ENCODE assay signal across 2 cellular contexts in the genomic region with DNA sequence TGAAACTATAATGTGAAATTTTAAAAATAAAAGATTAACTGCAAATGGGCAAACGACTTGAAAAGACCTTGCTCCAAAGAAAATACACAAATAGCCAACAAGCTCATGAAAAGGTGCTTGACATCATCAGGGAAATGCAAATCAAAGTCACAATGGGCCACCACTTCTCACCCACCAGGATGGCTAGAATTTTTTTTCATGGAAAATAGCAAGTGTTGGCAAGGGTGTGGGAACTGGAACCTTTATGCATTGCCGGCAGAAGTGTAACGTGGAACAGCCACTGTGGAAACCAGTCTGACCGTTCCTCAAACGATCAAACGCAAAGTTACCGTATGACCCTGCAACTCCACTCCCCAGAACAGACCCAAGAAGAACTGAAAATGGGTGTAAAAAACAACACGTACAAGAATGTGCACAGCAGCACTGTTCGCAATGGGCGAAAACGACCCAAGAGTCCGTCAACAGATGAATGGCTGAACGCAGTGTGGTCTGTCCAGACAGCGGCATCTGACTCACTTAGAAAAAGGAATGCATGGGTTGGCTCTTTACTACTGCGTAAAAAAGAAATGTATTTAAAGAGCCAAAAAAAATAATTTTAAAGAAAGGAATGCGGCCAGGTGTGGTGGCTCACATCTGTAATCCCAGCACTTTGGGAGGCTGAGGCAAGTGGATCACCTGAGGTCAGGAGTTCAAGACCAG.
TF ChIP-seq lines count a peak whose summit lies in the region.

No MANE protein-coding gene starts in this region.

TF ChIP-seq in WTC11, 78 proteins besides CTCF, POLR2A, EP300 and RAD21 (continues in another document):
- TF ChIP-seq ZNF121 (CRISPR knock-in tag; IDR thresholded peaks at IDR 0.05) (no peak), ESRRA (CRISPR knock-in tag; IDR thresholded peaks at IDR 0.05; ENCODE audit: borderline replicate concordance) (no peak), MXD4 (CRISPR knock-in tag; IDR thresholded peaks at IDR 0.05; ENCODE audit: borderline replicate concordance) (no peak), HMGA2 (CRISPR knock-in tag; IDR thresholded peaks at IDR 0.05) (no peak), ZNF232 (CRISPR knock-in tag; IDR thresholded peaks at IDR 0.05) (no peak), FOXJ3 (CRISPR knock-in tag; IDR thresholded peaks at IDR 0.05; ENCODE audit: borderline replicate concordance) (no peak), JUN (CRISPR knock-in tag; IDR thresholded peaks at IDR 0.05) (no peak), ELF4 (CRISPR knock-in tag; IDR thresholded peaks at IDR 0.05; ENCODE audit: low read depth) (no peak), NR2C2 (CRISPR knock-in tag; IDR thresholded peaks at IDR 0.05) (no peak)
- TF ChIP-seq, protein P1, sequence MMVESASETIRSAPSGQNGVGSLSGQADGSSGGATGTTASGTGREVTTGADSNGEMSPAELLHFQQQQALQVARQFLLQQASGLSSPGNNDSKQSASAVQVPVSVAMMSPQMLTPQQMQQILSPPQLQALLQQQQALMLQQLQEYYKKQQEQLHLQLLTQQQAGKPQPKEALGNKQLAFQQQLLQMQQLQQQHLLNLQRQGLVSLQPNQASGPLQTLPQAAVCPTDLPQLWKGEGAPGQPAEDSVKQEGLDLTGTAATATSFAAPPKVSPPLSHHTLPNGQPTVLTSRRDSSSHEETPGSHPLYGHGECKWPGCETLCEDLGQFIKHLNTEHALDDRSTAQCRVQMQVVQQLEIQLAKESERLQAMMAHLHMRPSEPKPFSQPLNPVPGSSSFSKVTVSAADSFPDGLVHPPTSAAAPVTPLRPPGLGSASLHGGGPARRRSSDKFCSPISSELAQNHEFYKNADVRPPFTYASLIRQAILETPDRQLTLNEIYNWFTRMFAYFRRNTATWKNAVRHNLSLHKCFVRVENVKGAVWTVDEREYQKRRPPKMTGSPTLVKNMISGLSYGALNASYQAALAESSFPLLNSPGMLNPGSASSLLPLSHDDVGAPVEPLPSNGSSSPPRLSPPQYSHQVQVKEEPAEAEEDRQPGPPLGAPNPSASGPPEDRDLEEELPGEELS (CRISPR knock-in tag; IDR thresholded peaks at IDR 0.05) = no peak
- TF ChIP-seq, protein P2, sequence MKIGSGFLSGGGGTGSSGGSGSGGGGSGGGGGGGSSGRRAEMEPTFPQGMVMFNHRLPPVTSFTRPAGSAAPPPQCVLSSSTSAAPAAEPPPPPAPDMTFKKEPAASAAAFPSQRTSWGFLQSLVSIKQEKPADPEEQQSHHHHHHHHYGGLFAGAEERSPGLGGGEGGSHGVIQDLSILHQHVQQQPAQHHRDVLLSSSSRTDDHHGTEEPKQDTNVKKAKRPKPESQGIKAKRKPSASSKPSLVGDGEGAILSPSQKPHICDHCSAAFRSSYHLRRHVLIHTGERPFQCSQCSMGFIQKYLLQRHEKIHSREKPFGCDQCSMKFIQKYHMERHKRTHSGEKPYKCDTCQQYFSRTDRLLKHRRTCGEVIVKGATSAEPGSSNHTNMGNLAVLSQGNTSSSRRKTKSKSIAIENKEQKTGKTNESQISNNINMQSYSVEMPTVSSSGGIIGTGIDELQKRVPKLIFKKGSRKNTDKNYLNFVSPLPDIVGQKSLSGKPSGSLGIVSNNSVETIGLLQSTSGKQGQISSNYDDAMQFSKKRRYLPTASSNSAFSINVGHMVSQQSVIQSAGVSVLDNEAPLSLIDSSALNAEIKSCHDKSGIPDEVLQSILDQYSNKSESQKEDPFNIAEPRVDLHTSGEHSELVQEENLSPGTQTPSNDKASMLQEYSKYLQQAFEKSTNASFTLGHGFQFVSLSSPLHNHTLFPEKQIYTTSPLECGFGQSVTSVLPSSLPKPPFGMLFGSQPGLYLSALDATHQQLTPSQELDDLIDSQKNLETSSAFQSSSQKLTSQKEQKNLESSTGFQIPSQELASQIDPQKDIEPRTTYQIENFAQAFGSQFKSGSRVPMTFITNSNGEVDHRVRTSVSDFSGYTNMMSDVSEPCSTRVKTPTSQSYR (CRISPR knock-in tag; IDR thresholded peaks at IDR 0.05) = no peak
- TF ChIP-seq, protein P3, sequence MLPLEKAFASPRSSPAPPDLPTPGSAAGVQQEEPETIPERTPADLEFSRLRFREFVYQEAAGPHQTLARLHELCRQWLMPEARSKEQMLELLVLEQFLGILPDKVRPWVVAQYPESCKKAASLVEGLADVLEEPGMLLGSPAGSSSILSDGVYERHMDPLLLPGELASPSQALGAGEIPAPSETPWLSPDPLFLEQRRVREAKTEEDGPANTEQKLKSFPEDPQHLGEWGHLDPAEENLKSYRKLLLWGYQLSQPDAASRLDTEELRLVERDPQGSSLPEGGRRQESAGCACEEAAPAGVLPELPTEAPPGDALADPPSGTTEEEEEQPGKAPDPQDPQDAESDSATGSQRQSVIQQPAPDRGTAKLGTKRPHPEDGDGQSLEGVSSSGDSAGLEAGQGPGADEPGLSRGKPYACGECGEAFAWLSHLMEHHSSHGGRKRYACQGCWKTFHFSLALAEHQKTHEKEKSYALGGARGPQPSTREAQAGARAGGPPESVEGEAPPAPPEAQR (CRISPR knock-in tag; IDR thresholded peaks at IDR 0.05) = no peak
- TF ChIP-seq, protein P4, sequence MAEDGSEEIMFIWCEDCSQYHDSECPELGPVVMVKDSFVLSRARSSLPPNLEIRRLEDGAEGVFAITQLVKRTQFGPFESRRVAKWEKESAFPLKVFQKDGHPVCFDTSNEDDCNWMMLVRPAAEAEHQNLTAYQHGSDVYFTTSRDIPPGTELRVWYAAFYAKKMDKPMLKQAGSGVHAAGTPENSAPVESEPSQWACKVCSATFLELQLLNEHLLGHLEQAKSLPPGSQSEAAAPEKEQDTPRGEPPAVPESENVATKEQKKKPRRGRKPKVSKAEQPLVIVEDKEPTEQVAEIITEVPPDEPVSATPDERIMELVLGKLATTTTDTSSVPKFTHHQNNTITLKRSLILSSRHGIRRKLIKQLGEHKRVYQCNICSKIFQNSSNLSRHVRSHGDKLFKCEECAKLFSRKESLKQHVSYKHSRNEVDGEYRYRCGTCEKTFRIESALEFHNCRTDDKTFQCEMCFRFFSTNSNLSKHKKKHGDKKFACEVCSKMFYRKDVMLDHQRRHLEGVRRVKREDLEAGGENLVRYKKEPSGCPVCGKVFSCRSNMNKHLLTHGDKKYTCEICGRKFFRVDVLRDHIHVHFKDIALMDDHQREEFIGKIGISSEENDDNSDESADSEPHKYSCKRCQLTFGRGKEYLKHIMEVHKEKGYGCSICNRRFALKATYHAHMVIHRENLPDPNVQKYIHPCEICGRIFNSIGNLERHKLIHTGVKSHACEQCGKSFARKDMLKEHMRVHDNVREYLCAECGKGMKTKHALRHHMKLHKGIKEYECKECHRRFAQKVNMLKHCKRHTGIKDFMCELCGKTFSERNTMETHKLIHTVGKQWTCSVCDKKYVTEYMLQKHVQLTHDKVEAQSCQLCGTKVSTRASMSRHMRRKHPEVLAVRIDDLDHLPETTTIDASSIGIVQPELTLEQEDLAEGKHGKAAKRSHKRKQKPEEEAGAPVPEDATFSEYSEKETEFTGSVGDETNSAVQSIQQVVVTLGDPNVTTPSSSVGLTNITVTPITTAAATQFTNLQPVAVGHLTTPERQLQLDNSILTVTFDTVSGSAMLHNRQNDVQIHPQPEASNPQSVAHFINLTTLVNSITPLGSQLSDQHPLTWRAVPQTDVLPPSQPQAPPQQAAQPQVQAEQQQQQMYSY (CRISPR knock-in tag; IDR thresholded peaks at IDR 0.05) = no peak

TF ChIP-seq in HEK293T, 16 proteins besides CTCF, POLR2A, EP300 and RAD21:
- TF ChIP-seq ZNF384 (IDR thresholded peaks at IDR 0.05) (no peak), BHLHE40 (IDR thresholded peaks at IDR 0.05; ENCODE audit: borderline replicate concordance) (no peak)
